In the genomic region with DNA sequence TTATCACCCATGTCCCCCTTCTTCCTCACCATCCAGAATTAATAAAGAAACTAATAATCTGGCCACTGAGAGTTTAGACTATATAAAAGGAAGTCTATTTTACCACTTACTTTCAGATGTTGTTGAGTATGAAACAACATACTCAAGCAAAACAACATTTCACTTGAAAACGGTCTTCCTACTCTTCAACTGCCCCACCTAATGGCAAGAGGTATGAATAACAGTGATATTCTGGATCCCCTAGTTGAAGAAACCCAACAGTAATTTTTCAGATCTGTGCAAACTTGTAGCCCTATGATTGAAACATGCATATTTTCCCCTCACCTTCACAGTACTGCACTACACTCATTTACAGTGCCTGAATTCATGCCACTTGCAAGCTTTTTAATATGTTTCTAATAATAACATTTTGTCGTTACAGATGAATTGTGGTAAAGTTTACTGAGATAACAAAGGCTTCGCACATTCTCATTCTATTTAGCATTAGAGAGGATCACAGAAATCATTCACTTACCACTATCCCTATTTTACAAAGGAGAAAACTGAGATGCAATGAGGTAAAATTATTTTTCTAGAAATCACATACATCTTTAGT, we compare ENCODE assay signal across 10 cellular contexts.
DNase-seq lines count a peak whose midpoint lies in the region; ATAC-seq, FAIRE-seq and TF ChIP-seq lines count a peak whose summit lies in the region.
"Had no signal": no experiment of that assay in that cellular context is flagged by ENCODE, and none has a peak within 500 bp of the region (broad histone marks: within the 10 kb centered on the region; RNA-seq: fewer than 3 reads in every experiment).

No MANE protein-coding gene starts in this region.

- DNase-seq in ELR (ENCODE audit: low read depth) (peak; percentile 55), LNCaP clone FGC (ENCODE audit: low read depth) (no peak), GM12878 (ENCODE audit: low read depth, low spot score) (peak; percentile 4), neural crest cell (ENCODE audit: low read depth, low spot score) (no peak), T1000 (lab: John Stamatoyannopoulos, UW) (no peak), hypothalamus (lab: John Stamatoyannopoulos, UW) (no peak)
- DNase-seq in activated naive CD4-positive, alpha-beta T cell treated with anti-CD3 and anti-CD28 coated beads for 36 hours = no peak
- DNase-seq: naive B cell had no signal

- no peak overlapping the region for H2AFZ ChIP-seq in GM12878 (ENCODE audit: control insufficient read depth, low read depth, low read length)

- H3K4me3 ChIP-seq in LNCaP clone FGC (ENCODE audit: low read depth, low read length) (no peak overlapping the region), GM12878 (no peak overlapping the region)
- H3K4me3 ChIP-seq: SJSA1 had no signal

- H3K27me3 Mint-ChIP-seq in neural crest cell (ENCODE audit: low read depth) = no peaks in the 10 kb centered on the region
- no peaks in the 10 kb centered on the region for H3K27me3 Mint-ChIP-seq in activated naive CD4-positive, alpha-beta T cell treated with anti-CD3 and anti-CD28 coated beads for 36 hours (ENCODE audit: low read depth)
- H3K27me3 Mint-ChIP-seq: naive B cell had no signal

- H3K27me3 ChIP-seq in GM12878 (replicated peaks in 1 of 2; ENCODE audit: control insufficient read depth in 2 of 2, insufficient read depth in 2 of 2, low read length in 1 of 2) = no peaks in the 10 kb centered on the region
- H3K27me3 ChIP-seq: SJSA1 had no signal

- CTCF ChIA-PET in GM12878 (lab: Yijun Ruan, JAX) = interaction anchor here (2.3 to 2.4 kb wide), 2 partner anchors 348 to 350 kb away, joined by 10 read pairs; no protein-coding TSS in a partner anchor
- CTCF ChIA-PET in activated naive CD4-positive, alpha-beta T cell treated with anti-CD3 and anti-CD28 coated beads for 36 hours (lab: Charles Lee) = interaction anchor here (1.1 kb wide), 1 partner anchor 350 kb away, joined by 3 read pairs; no protein-coding TSS in a partner anchor

- POLR2A ChIA-PET in GM12878 (lab: Charles Lee) = no interaction called here

- no peak overlapping the region for H3K27ac Mint-ChIP-seq in neural crest cell (ENCODE audit: unreplicated experiment)
- H3K27ac Mint-ChIP-seq in activated naive CD4-positive, alpha-beta T cell treated with anti-CD3 and anti-CD28 coated beads for 36 hours = no peak overlapping the region

- no TSS peak for BruUV-seq in GM12878 (replicated peaks; lab: Mats Ljungman, UMichigan)

- H3K9ac ChIP-seq in GM12878 (ENCODE audit: control insufficient read depth, insufficient read depth, low read length) = no peak overlapping the region

- no peak overlapping the region for H3K27ac ChIP-seq in GM12878 (ENCODE audit: control insufficient read depth, insufficient read depth)
- H3K27ac ChIP-seq: SJSA1 had no signal

- no peaks in the 10 kb centered on the region for H3K79me2 ChIP-seq in GM12878 (ENCODE audit: control insufficient read depth, insufficient read depth, low read length)

- no peaks in the 10 kb centered on the region for H3K36me3 ChIP-seq in GM12878 (ENCODE audit: control insufficient read depth in 2 of 2, insufficient read depth in 2 of 2, low read length in 1 of 2)
- H3K36me3 ChIP-seq: SJSA1 had no signal

- 46% methylated on average over 3 of the region's 3 CpGs for WGBS in GM12878 (ENCODE audit: insufficient coverage, insufficient replicate concordance, low lambda C conversion rate, missing lambda C conversion rate)

- H3K4me1 Mint-ChIP-seq in neural crest cell = no peaks in the 10 kb centered on the region
- no peaks in the 10 kb centered on the region for H3K4me1 Mint-ChIP-seq in activated naive CD4-positive, alpha-beta T cell treated with anti-CD3 and anti-CD28 coated beads for 36 hours (ENCODE audit: low read depth)

- intact Hi-C loops in GM12878 (cut with micrococcal nuclease; ENCODE audit: unreplicated experiment) = loop anchor here (1.0 kb wide), 1 partner anchor 351 kb away; no protein-coding TSS in a partner anchor
- intact Hi-C loops in activated naive CD4-positive, alpha-beta T cell treated with anti-CD3 and anti-CD28 coated beads for 36 hours (cut with micrococcal nuclease) = loop anchor here (1.0 kb wide), 1 partner anchor 348 kb away; no protein-coding TSS in a partner anchor

- peak; percentile 68 for TF ChIP-seq RAD21 in GM12878 (IDR thresholded peaks at IDR 0.05; ENCODE audit: insufficient read depth, low read depth, low read length)

- RAD21 ChIA-PET in GM12878 (lab: Charles Lee; ENCODE audit: unreplicated experiment) = no interaction called here

- peak; percentile 67 for TF ChIP-seq CTCF in LNCaP clone FGC (IDR thresholded peaks at IDR 0.05; ENCODE audit: control insufficient read depth, extremely low read depth, insufficient read depth)
- TF ChIP-seq CTCF in GM12878 (IDR thresholded peaks at IDR 0.05 in 2 of 3, conservative IDR thresholded peaks at IDR 0.05 in 1 of 3; ENCODE audit: control insufficient read depth in 2 of 3, extremely low read depth in 1 of 3, insufficient read depth in 1 of 3, low read depth in 3 of 3, low read length in 3 of 3) = peak; percentile 51 to 61 (median 57); a peak in 5 of 6 replicates
- TF ChIP-seq CTCF in neural crest cell (conservative IDR thresholded peaks at IDR 0.05) = peak; percentile 70

- no peak overlapping the region for H3K4me3 Mint-ChIP-seq in neural crest cell
- H3K4me3 Mint-ChIP-seq in activated naive CD4-positive, alpha-beta T cell treated with anti-CD3 and anti-CD28 coated beads for 36 hours = no peak overlapping the region
- H3K4me3 Mint-ChIP-seq: naive B cell had no signal

- no peaks in the 10 kb centered on the region for H3K4me1 ChIP-seq in GM12878 (ENCODE audit: control insufficient read depth, insufficient read depth, low read length)
- H3K4me1 ChIP-seq: SJSA1 had no signal

- H3K4me2 ChIP-seq in GM12878 (ENCODE audit: control insufficient read depth, insufficient read depth) = no peak overlapping the region

- no peaks in the 10 kb centered on the region for H3K36me3 Mint-ChIP-seq in neural crest cell (ENCODE audit: low read depth)
- no peaks in the 10 kb centered on the region for H3K36me3 Mint-ChIP-seq in activated naive CD4-positive, alpha-beta T cell treated with anti-CD3 and anti-CD28 coated beads for 36 hours (ENCODE audit: low read depth)
- H3K36me3 Mint-ChIP-seq: naive B cell had no signal

- no peaks in the 10 kb centered on the region for H3K9me3 Mint-ChIP-seq in neural crest cell
- peaks cover 5% of the 10 kb centered on the region for H3K9me3 Mint-ChIP-seq in activated naive CD4-positive, alpha-beta T cell treated with anti-CD3 and anti-CD28 coated beads for 36 hours

- H3K9me3 ChIP-seq in GM12878 (replicated peaks; ENCODE audit: control insufficient read depth, insufficient read depth, low read length) = no peaks in the 10 kb centered on the region
- H3K9me3 ChIP-seq: SJSA1 had no signal

- FAIRE-seq in GM12878 (lab: Jason Lieb, UNC) = peak; percentile 62

- no peak for TF ChIP-seq EP300 in GM12878 (IDR thresholded peaks at IDR 0.05; ENCODE audit: borderline replicate concordance in 1 of 2, control insufficient read depth in 1 of 2, low read depth in 2 of 2, low read length in 2 of 2)

- ATAC-seq in GM21515 (IDR thresholded peaks at IDR 0.05; ENCODE audit: unreplicated experiment) (peak; percentile 66), GM12878 (peak; percentile 73)

- in situ Hi-C loops in GM12878 (cut with MboI) = no loop called here

- H4K20me1 ChIP-seq in GM12878 (ENCODE audit: control insufficient read depth, insufficient read depth) = no peaks in the 10 kb centered on the region

- SMC1A ChIA-PET in GM12878 (lab: Charles Lee; ENCODE audit: uncharacterized antibody, unreplicated experiment) = no interaction called here

- TF ChIP-seq POLR2A in GM12878 (IDR thresholded peaks at IDR 0.05; ENCODE audit: low read depth, low read length) = no peak

TF ChIP-seq in GM12878, 131 proteins besides CTCF, POLR2A, EP300 and RAD21:
- TF ChIP-seq KAT2A (conservative IDR thresholded peaks at IDR 0.05; ENCODE audit: control insufficient read depth, low read depth, low read length) (no peak), SMC3 (IDR thresholded peaks at IDR 0.05; ENCODE audit: borderline replicate concordance, low read length) (peak; percentile 60), BHLHE40 (IDR thresholded peaks at IDR 0.05; ENCODE audit: borderline replicate concordance in 1 of 2, low read depth in 2 of 2, low read length in 1 of 2) (no peak)

Comparison
In these comparisons a context has a peak if more than half of its experiments do, and no peak if none do; other contexts are left out.
1. DNase-seq: peak in ELR (single experiment) and GM12878 (single experiment); none in LNCaP clone FGC (single experiment), neural crest cell (single experiment), activated naive CD4-positive, alpha-beta T cell treated with anti-CD3 and anti-CD28 coated beads for 36 hours (single experiment), T1000 (single experiment) and hypothalamus (0 of 51).
2. Peak in every context shown above with its lines, with median percentiles within 50 percentile points of each other: CTCF ChIP-seq.